Comparison of ENCODE assay signal across 38 cellular contexts in the genomic region with DNA sequence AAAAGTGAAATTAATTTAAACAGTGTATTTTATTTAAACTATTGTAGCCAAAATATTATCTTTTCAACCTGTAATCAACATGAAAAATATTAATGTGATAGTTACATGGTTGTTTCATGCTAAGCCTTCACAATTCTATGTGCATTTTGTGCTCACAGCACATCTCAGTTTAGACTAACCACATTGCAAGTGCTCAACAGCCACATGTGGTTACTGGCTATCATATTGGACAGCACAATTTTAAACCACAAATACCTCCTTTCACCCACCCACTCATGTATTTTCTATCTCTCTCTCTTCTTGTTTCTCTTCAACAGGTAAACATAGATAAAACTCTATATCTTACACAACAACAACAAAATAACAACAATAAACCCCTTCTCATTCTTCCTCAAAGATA. TPM values are rescaled to one million over a fixed set of nuclear protein-coding genes. Genes with fewer than 3 reads are reported as not detected.
"Had no signal": no experiment of that assay in that cellular context is flagged by ENCODE, and none has a peak within 500 bp of the region (broad histone marks: within the 10 kb centered on the region; RNA-seq: fewer than 3 reads in every experiment).

No MANE protein-coding gene starts in this region.

- H3K27ac ChIP-seq: adrenal gland, body of pancreas, colonic mucosa, epithelial cell of prostate, esophagus squamous epithelium, gastroesophageal sphincter, heart right ventricle, WERI-Rb-1 had no signal

- ATAC-seq: activated CD4-positive, CD25-positive, alpha-beta regulatory T cell treated with anti-CD3 and anti-CD28 coated beads, Interleukin-2, amount 50 U/mL, for 24 hours; activated CD8-positive, alpha-beta memory T cell treated with anti-CD3 and anti-CD28 coated beads, Interleukin-2, amount 10 ng/mL, durations not matched to agents 7 days and 5 days; activated CD8-positive, alpha-beta T cell treated with anti-CD3 and anti-CD28 coated beads, Interleukin-2, amount 10 ng/mL, durations not matched to agents 7 days and 5 days; activated naive CD8-positive, alpha-beta T cell treated with anti-CD3 and anti-CD28 coated beads, Interleukin-2, amount 50 U/mL, for 24 hours; body of pancreas; gastroesophageal sphincter; T-helper 17 cell had no signal

- H3K9me3 ChIP-seq: adrenal gland, body of pancreas, colonic mucosa, esophagus squamous epithelium, gastroesophageal sphincter, heart right ventricle had no signal

- FAIRE-seq: endometrium, endothelial cell of umbilical vein had no signal

- H3K4me1 ChIP-seq: adrenal gland, body of pancreas, colonic mucosa, esophagus squamous epithelium, gastroesophageal sphincter, heart right ventricle had no signal

- H3K4me3 ChIP-seq: adrenal gland, body of pancreas, colonic mucosa, esophagus squamous epithelium, gastroesophageal sphincter, heart right ventricle had no signal

- H3K27me3 ChIP-seq: adrenal gland, body of pancreas, colonic mucosa, esophagus squamous epithelium, gastroesophageal sphincter, heart right ventricle had no signal

- H3K36me3 ChIP-seq: adrenal gland, colonic mucosa, esophagus squamous epithelium, gastroesophageal sphincter, heart right ventricle, WERI-Rb-1 had no signal

- DNase-seq: activated B cell treated with CpG ODN at 0.5 μM for 24 hours; activated CD4-positive, alpha-beta memory T cell treated with anti-CD3 and anti-CD28 coated beads for 36 hours; activated CD4-positive, alpha-beta T cell treated with anti-CD3 and anti-CD28 coated beads, Interleukin-2, amount 10 ng/mL, durations not matched to agents 24 days and 14 days; activated CD8-positive, alpha-beta memory T cell treated with anti-CD3 and anti-CD28 coated beads, Interleukin-2, amount 10 ng/mL, durations not matched to agents 7 days and 5 days; activated CD8-positive, alpha-beta memory T cell treated with anti-CD3 and anti-CD28 coated beads, Interleukin-2, amount 50 U/mL, for 4 hours; activated CD8-positive, alpha-beta T cell treated with anti-CD3 and anti-CD28 coated beads, Interleukin-2, amount 10 ng/mL, durations not matched to agents 7 days and 5 days; activated effector memory CD4-positive, alpha-beta T cell treated with anti-CD3 and anti-CD28 coated beads, Interleukin-2, amount 50 U/mL, for 16 hours; activated naive CD4-positive, alpha-beta T cell treated with anti-CD3 and anti-CD28 coated beads for 36 hours; activated naive CD8-positive, alpha-beta T cell treated with anti-CD3 and anti-CD28 coated beads for 36 hours; activated naive CD8-positive, alpha-beta T cell treated with anti-CD3 and anti-CD28 coated beads, Interleukin-2, amount 50 U/mL, for 24 hours; activated T-cell treated with anti-CD3 and anti-CD28 coated beads, Interleukin-2, amount 50 U/mL, for 1 hour; activated T-cell treated with anti-CD3 and anti-CD28 coated beads, Interleukin-2, amount 50 U/mL, for 48 hours; adrenal gland; amygdala; aorta; body of pancreas; caudate nucleus; cerebellar nuclear complex; colonic mucosa; effector CD8-positive, alpha-beta T cell; esophagus squamous epithelium; foreskin melanocyte; heart right ventricle; T-helper 17 cell; T1000; WERI-Rb-1 had no signal

RNA-seq across cellular contexts. Expression of a gene that starts 12.5 kb away (rescaled TPM):
- total RNA-seq: activated B cell treated with CpG ODN at 0.5 μM for 24 hours; activated CD4-positive, alpha-beta memory T cell treated with anti-CD3 and anti-CD28 coated beads for 36 hours; activated CD4-positive, alpha-beta T cell treated with anti-CD3 and anti-CD28 coated beads, Interleukin-2, amount 10 ng/mL, durations not matched to agents 24 days and 14 days; activated CD8-positive, alpha-beta memory T cell treated with anti-CD3 and anti-CD28 coated beads for 36 hours; activated CD8-positive, alpha-beta memory T cell treated with anti-CD3 and anti-CD28 coated beads, Interleukin-2, amount 10 ng/mL, durations not matched to agents 7 days and 5 days; activated CD8-positive, alpha-beta T cell treated with anti-CD3 and anti-CD28 coated beads, Interleukin-2, amount 10 ng/mL, durations not matched to agents 7 days and 5 days; activated naive CD4-positive, alpha-beta T cell treated with anti-CD3 and anti-CD28 coated beads for 36 hours; activated naive CD8-positive, alpha-beta T cell treated with anti-CD3 and anti-CD28 coated beads for 36 hours; activated T-helper 1 cell treated with anti-CD3 and anti-CD28 coated beads, Interleukin-12 subunit alpha, Interleukin-12 subunit beta, Interleukin-2, Interleukin-4 antibody, amounts not matched to agents 30 ng/mL and 10 ng/mL and 1 ng/mL, durations not matched to agents 14 hours and 24 hours and 36 hours; activated T-helper 2 cell treated with anti-CD3 and anti-CD28 coated beads, Interferon-gamma antibody, Interleukin-2, Interleukin-4, amounts not matched to agents 10 μg/mL and 5 μg/mL and 100 μg/mL, durations not matched to agents 14 hours and 24 hours and 36 hours; aorta; dermis microvascular lymphatic vessel endothelial cell; endothelial cell of umbilical vein; esophagus squamous epithelium; glomerular endothelial cell; heart right ventricle; T-helper 17 cell had no signal
- polyA plus RNA-seq: aorta, endothelial cell of umbilical vein, esophagus, fibroblast of lung, heart right ventricle had no signal
